In the genomic region with DNA sequence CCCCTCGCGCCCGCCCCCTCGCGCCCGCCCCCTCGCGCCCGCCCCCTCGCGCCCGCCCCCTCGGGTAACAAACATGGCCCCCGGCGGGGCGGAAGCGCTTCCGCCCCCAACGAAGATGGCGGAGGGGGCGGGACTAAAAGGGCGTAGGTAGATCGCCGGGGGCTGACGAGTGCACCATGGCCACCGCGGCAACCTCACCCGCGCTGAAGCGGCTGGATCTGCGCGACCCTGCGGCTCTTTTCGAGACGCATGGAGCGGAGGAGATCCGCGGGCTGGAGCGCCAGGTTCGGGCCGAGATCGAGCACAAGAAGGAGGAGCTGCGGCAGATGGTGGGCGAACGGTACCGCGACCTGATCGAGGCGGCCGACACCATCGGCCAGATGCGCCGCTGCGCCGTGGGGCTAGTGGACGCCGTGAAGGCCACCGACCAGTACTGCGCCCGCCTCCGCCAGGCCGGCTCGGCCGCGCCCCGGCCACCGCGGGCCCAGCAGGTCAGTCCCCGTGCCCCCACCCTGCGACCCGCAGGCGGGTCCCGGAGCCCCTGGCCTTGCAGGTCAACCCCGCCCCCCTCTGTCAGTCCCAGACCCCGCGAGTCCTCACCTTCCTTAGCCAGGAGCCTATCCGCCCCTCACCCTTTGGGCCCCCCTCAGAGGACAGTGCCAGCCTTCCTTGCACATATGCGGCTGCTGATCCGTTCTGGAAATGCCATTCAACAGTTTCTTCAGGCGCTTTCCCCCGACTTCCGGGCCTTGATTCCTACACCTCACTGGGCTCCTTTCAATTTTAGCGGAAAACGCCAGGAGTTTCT, we compare ENCODE assay signal across 8 cellular contexts. TPM values are rescaled to one million over a fixed set of nuclear protein-coding genes. Genes with fewer than 3 reads are reported as not detected.
DNase-seq lines count a peak whose midpoint lies in the region; ATAC-seq and TF ChIP-seq lines count a peak whose summit lies in the region.

A gene with protein sequence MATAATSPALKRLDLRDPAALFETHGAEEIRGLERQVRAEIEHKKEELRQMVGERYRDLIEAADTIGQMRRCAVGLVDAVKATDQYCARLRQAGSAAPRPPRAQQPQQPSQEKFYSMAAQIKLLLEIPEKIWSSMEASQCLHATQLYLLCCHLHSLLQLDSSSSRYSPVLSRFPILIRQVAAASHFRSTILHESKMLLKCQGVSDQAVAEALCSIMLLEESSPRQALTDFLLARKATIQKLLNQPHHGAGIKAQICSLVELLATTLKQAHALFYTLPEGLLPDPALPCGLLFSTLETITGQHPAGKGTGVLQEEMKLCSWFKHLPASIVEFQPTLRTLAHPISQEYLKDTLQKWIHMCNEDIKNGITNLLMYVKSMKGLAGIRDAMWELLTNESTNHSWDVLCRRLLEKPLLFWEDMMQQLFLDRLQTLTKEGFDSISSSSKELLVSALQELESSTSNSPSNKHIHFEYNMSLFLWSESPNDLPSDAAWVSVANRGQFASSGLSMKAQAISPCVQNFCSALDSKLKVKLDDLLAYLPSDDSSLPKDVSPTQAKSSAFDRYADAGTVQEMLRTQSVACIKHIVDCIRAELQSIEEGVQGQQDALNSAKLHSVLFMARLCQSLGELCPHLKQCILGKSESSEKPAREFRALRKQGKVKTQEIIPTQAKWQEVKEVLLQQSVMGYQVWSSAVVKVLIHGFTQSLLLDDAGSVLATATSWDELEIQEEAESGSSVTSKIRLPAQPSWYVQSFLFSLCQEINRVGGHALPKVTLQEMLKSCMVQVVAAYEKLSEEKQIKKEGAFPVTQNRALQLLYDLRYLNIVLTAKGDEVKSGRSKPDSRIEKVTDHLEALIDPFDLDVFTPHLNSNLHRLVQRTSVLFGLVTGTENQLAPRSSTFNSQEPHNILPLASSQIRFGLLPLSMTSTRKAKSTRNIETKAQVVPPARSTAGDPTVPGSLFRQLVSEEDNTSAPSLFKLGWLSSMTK (plus strand): TSS at position 162 of the 808 bp plus-strand sequence. CDS start 15 bp downstream, at position 177.

- peak; percentile 75 for ATAC-seq in HCT116

- H3K4me3 Mint-ChIP-seq in activated naive CD4-positive, alpha-beta T cell treated with anti-CD3 and anti-CD28 coated beads, Interleukin-2, amount 50 U/mL, for 24 hours, result peak within 1 kb of the TSS; percentile 97

- peaks cover 43% of the 10 kb centered on the region for H3K4me1 Mint-ChIP-seq in activated naive CD4-positive, alpha-beta T cell treated with anti-CD3 and anti-CD28 coated beads, Interleukin-2, amount 50 U/mL, for 24 hours

- H3K36me3 Mint-ChIP-seq in activated naive CD4-positive, alpha-beta T cell treated with anti-CD3 and anti-CD28 coated beads, Interleukin-2, amount 50 U/mL, for 24 hours, result peaks cover 10% of the 10 kb centered on the region

- POLR2A ChIA-PET in HCT116 (lab: Charles Lee), result interaction anchor here (0.7 to 1.9 kb wide), 5 partner anchors 23 to 636 kb away, joined by 3 to 11 read pairs (median 4); a partner anchor contains a TSS

- intact Hi-C loops in HCT116 (cut with micrococcal nuclease), result loop anchor here (1.0 to 2.0 kb wide), 2 partner anchors 36 to 176 kb away; no protein-coding TSS in a partner anchor

- H3K9me3 Mint-ChIP-seq in activated naive CD4-positive, alpha-beta T cell treated with anti-CD3 and anti-CD28 coated beads, Interleukin-2, amount 50 U/mL, for 24 hours, result no peaks in the 10 kb centered on the region

- peaks cover 12 to 16% of the 10 kb centered on the region in 2 experiments; a peak in 3 of 4 replicates for H3K36me3 ChIP-seq in HCT116 (ENCODE audit: control insufficient read depth in 1 of 2, insufficient read depth in 2 of 2, low read length in 2 of 2)
- H3K36me3 ChIP-seq in osteoblast (ENCODE audit: insufficient read depth, low read length), result peaks cover 22% of the 10 kb centered on the region

- H2AFZ ChIP-seq in HCT116 (ENCODE audit: low read depth, low read length, poor library complexity, severe bottlenecking) (peak within 1 kb of the TSS; percentile 5), osteoblast (ENCODE audit: low read length) (peak within 1 kb of the TSS; percentile 99)

- H4K20me1 ChIP-seq in HCT116 (ENCODE audit: insufficient read depth), result no peaks in the 10 kb centered on the region
- peaks cover 14% of the 10 kb centered on the region for H4K20me1 ChIP-seq in osteoblast (ENCODE audit: insufficient read depth, low read length)

- peak within 1 kb of the TSS; percentile 96 for H3K27ac Mint-ChIP-seq in activated naive CD4-positive, alpha-beta T cell treated with anti-CD3 and anti-CD28 coated beads, Interleukin-2, amount 50 U/mL, for 24 hours

- H3K4me3 ChIP-seq in HCT116 (replicated peaks in 1 of 2; ENCODE audit: low read depth in 1 of 2, low read length in 2 of 2) (peak within 1 kb of the TSS; percentile 68 to 88), NB4 (ENCODE audit: low read depth, low read length) (peak within 1 kb of the TSS; percentile 85), osteoblast (ENCODE audit: insufficient read depth, low read length) (peak within 1 kb of the TSS; percentile 98)

- DNase-seq in GDM1 (lab: John Stamatoyannopoulos, UW), result peak; percentile 78
- peak; percentile 76 for DNase-seq in HCT116 (ENCODE audit: low read depth, low spot score)
- peak; percentile 92 for DNase-seq in NB4 (ENCODE audit: low read depth)
- DNase-seq in SKM-1 (lab: John Stamatoyannopoulos, UW; ENCODE audit: unreplicated experiment), result peak; percentile 73
- DNase-seq in glomerular visceral epithelial cell (ENCODE audit: extremely low spot score), result peak; percentile 89
- DNase-seq in osteoblast (ENCODE audit: insufficient read length, low spot score, missing footprints), result peak; percentile 100

- BruUV-seq in HCT116 (replicated peaks; lab: Mats Ljungman, UMichigan), result no TSS peak

- no peaks in the 10 kb centered on the region for H3K27me3 Mint-ChIP-seq in activated naive CD4-positive, alpha-beta T cell treated with anti-CD3 and anti-CD28 coated beads, Interleukin-2, amount 50 U/mL, for 24 hours

- TF ChIP-seq POLR2A in HCT116 (IDR thresholded peaks at IDR 0.05; ENCODE audit: borderline replicate concordance, extremely low read depth, insufficient read depth, insufficient read length) (peak; percentile 7), NB4 (IDR thresholded peaks at IDR 0.05; ENCODE audit: extremely low read depth, insufficient read length) (no peak)

- peak within 1 kb of the TSS; percentile 95 for H3K9ac ChIP-seq in HCT116 (ENCODE audit: low read length)

- no peak for TF ChIP-seq RAD21 in HCT116 (IDR thresholded peaks at IDR 0.05; ENCODE audit: low read depth)

- TF ChIP-seq CTCF in HCT116 (IDR thresholded peaks at IDR 0.05 in 2 of 3, conservative IDR thresholded peaks at IDR 0.05 in 1 of 3; ENCODE audit: borderline replicate concordance in 1 of 3, insufficient read depth in 1 of 3, low read depth in 2 of 3, low read length in 2 of 3) (0 out of 6 replicates have a peak, but pooled peaks of 1 of the 3 experiments have one; percentile 7), NB4 (IDR thresholded peaks at IDR 0.05; ENCODE audit: low read depth, low read length) (no peak), osteoblast (IDR thresholded peaks at IDR 0.05; ENCODE audit: extremely low read depth, low read depth, low read length) (no peak)

- H3K27ac ChIP-seq in HCT116 (ENCODE audit: low read depth, low read length), result peak within 1 kb of the TSS; percentile 98
- peak within 1 kb of the TSS; percentile 86 for H3K27ac ChIP-seq in osteoblast (ENCODE audit: low read depth, low read length)
- H3K27ac ChIP-seq in temporal lobe (ENCODE audit: low read depth, low read length), result peak within 1 kb of the TSS; percentile 61

- no peaks in the 10 kb centered on the region for H3K9me2 ChIP-seq in HCT116 (ENCODE audit: insufficient read depth)

- H3K4me2 ChIP-seq in HCT116 (ENCODE audit: low read length), result peak within 1 kb of the TSS; percentile 95
- H3K4me2 ChIP-seq in osteoblast (ENCODE audit: insufficient read depth, low read length), result peak within 1 kb of the TSS; percentile 95

- H3K27me3 ChIP-seq in HCT116 (ENCODE audit: insufficient read depth, low read length) (no peaks in the 10 kb centered on the region), osteoblast (ENCODE audit: insufficient read depth, low read length) (no peaks in the 10 kb centered on the region)

- RAD21 ChIA-PET in HCT116 (lab: Charles Lee; ENCODE audit: low non-redundant PET in 1 of 2, low total read pairs in 2 of 2, uncharacterized antibody in 2 of 2, unreplicated experiment in 2 of 2), result interaction anchor here in 1 of 2 experiments (0.6 to 1.4 kb wide), 2 partner anchors 467 to 477 kb away, joined by 3 to 4 read pairs; no protein-coding TSS in a partner anchor

- peaks cover 24% of the 10 kb centered on the region for H3K79me2 ChIP-seq in HCT116 (ENCODE audit: insufficient read depth, low read length)
- peaks cover 38% of the 10 kb centered on the region for H3K79me2 ChIP-seq in osteoblast (ENCODE audit: insufficient read depth, low read length)

- no peaks in the 10 kb centered on the region for H3K9me3 ChIP-seq in HCT116 (ENCODE audit: control insufficient read depth in 1 of 2, insufficient read depth in 1 of 2, low read depth in 1 of 2, low read length in 2 of 2)
- no peaks in the 10 kb centered on the region for H3K9me3 ChIP-seq in osteoblast (ENCODE audit: low read depth, low read length)

- CTCF ChIA-PET in HCT116 (lab: Charles Lee), result interaction anchor here (0.7 to 8.9 kb wide), 6 partner anchors 37 to 645 kb away, joined by 3 to 212 read pairs (median 8); no protein-coding TSS in a partner anchor

- H3K4me1 ChIP-seq in HCT116 (ENCODE audit: control insufficient read depth in 1 of 2, insufficient read depth in 2 of 2, low read length in 2 of 2) (peaks cover 0 to 35% of the 10 kb centered on the region in 2 experiments; a peak in 3 of 4 replicates), osteoblast (ENCODE audit: insufficient read depth, low read length) (peaks cover 19% of the 10 kb centered on the region)

TF ChIP-seq in HCT116, 20 proteins besides CTCF, POLR2A, EP300 and RAD21 (continues in another document):
- TF ChIP-seq TCF7L2 (IDR thresholded peaks at IDR 0.05; ENCODE audit: borderline replicate concordance, extremely low read depth, insufficient read depth, insufficient read length) (no peak), SIN3A (IDR thresholded peaks at IDR 0.05; ENCODE audit: low read depth) (peak; percentile 72), JUND (IDR thresholded peaks at IDR 0.05) (no peak), ZFX (IDR thresholded peaks at IDR 0.05) (peak; percentile 77; the same call in 1 of the 2 replicates), SRF (IDR thresholded peaks at IDR 0.05; ENCODE audit: low read depth) (no peak; the same call in 1 of the 2 replicates), ELF1 (IDR thresholded peaks at IDR 0.05; ENCODE audit: borderline replicate concordance, low read depth) (no peak; the same call in 1 of the 2 replicates), EGR1 (IDR thresholded peaks at IDR 0.05; ENCODE audit: low read depth) (peak; percentile 99), YY1 (IDR thresholded peaks at IDR 0.05; ENCODE audit: extremely low read depth, insufficient replicate concordance, low read depth, low read length) (peak; percentile 99)
- TF ChIP-seq, protein P1, sequence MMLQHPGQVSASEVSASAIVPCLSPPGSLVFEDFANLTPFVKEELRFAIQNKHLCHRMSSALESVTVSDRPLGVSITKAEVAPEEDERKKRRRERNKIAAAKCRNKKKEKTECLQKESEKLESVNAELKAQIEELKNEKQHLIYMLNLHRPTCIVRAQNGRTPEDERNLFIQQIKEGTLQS (IDR thresholded peaks at IDR 0.05), result no peak

RNA-seq across cellular contexts. Expression of the gene that starts here (rescaled TPM):
- total RNA-seq in HCT116 (2021; ENCODE audit: unreplicated experiment) (44.6 TPM), osteoblast (21.5 and 23.2 TPM in 2 replicates), temporal lobe (17.9 TPM)
- 44.1 and 47.3 TPM in 2 replicates for polyA plus RNA-seq in HCT116 (2012)

Comparison
In these comparisons a context has a peak if more than half of its experiments do, and no peak if none do; other contexts are left out.
1. Peak in every context shown above with its lines: DNase-seq, ATAC-seq, H3K4me3 ChIP-seq and H3K27ac ChIP-seq.